Comparison of ENCODE assay signal across 8 cellular contexts in genomic region chr12:47361389-47362031, GRCh38.
A peak's percentile ranks its signal among the peaks of the same experiment; 100 is the strongest.
DNase-seq lines count a peak whose midpoint lies in the region; ATAC-seq, FAIRE-seq and TF ChIP-seq lines count a peak whose summit lies in the region.

No MANE protein-coding gene starts in this region.

- no peak for TF ChIP-seq EP300 in esophagus muscularis mucosa (IDR thresholded peaks at IDR 0.05)

- WGBS in esophagus muscularis mucosa = 72% methylated on average over 7 of the region's 7 CpGs

- intact Hi-C loops in A673 (cut with micrococcal nuclease; ENCODE audit: unreplicated experiment) = no loop called here
- intact Hi-C loops in esophagus muscularis mucosa (cut with DNase I) = no loop called here

- peak overlapping the region; percentile 69 for H3K4me3 Mint-ChIP-seq in activated CD4-positive, alpha-beta T cell treated with anti-CD3 and anti-CD28 coated beads, Interleukin-2, amount 10 ng/mL, durations not matched to agents 7 days and 5 days

- H3K27ac ChIP-seq in A673 (ENCODE audit: low read depth, low read length, poor library complexity, severe bottlenecking) (peak overlapping the region; percentile 81), esophagus muscularis mucosa (replicated peaks in 1 of 4) (peak overlapping the region in 3 of 4 donors; percentile 41 to 61 (median 45))

- no peak for FAIRE-seq in GM12891 (lab: Jason Lieb, UNC)

- peaks cover 30% of the 10 kb centered on the region for H3K36me3 Mint-ChIP-seq in activated CD4-positive, alpha-beta T cell treated with anti-CD3 and anti-CD28 coated beads, Interleukin-2, amount 10 ng/mL, durations not matched to agents 7 days and 5 days (ENCODE audit: low read depth)

- DNase-seq in A673 (ENCODE audit: low spot score) (peak; percentile 87), GM20000 (ENCODE audit: low spot score) (peak; percentile 30), esophagus muscularis mucosa (ENCODE audit: extremely low spot score) (no peak), GM12891 (ENCODE audit: insufficient read length, low spot score) (no peak), DMS53 (lab: John Stamatoyannopoulos, UW) (no peak)
- peak; percentile 48 for DNase-seq in activated CD4-positive, alpha-beta T cell treated with anti-CD3 and anti-CD28 coated beads, Interleukin-2, amount 10 ng/mL, durations not matched to agents 7 days and 5 days
- peak; percentile 44 to 52 for DNase-seq in stimulated activated CD4-positive, alpha-beta T cell treated with anti-CD3 and anti-CD28 coated beads, Interleukin-2, amount 100 ng/mL, for 48 hours

- ATAC-seq in HG03521 (IDR thresholded peaks at IDR 0.05; ENCODE audit: unreplicated experiment) = peak; percentile 58

- CTCF ChIA-PET in A673 (lab: Charles Lee) = no interaction called here
- CTCF ChIA-PET in activated CD4-positive, alpha-beta T cell treated with anti-CD3 and anti-CD28 coated beads, Interleukin-2, amount 10 ng/mL, durations not matched to agents 7 days and 5 days (lab: Charles Lee) = interaction anchor here (0.6 to 3.8 kb wide), 7 partner anchors 8 to 784 kb away, joined by 3 to 12 read pairs (median 3); no protein-coding TSS in a partner anchor

- peaks cover 16% of the 10 kb centered on the region for H3K9me3 Mint-ChIP-seq in activated CD4-positive, alpha-beta T cell treated with anti-CD3 and anti-CD28 coated beads, Interleukin-2, amount 10 ng/mL, durations not matched to agents 7 days and 5 days

- H3K27ac Mint-ChIP-seq in activated CD4-positive, alpha-beta T cell treated with anti-CD3 and anti-CD28 coated beads, Interleukin-2, amount 10 ng/mL, durations not matched to agents 7 days and 5 days = peak overlapping the region; percentile 98

- H3K36me3 ChIP-seq in A673 (ENCODE audit: insufficient read depth, low read length, poor library complexity, severe bottlenecking) (no peaks in the 10 kb centered on the region), esophagus muscularis mucosa (no peaks in the 10 kb centered on the region)

- TF ChIP-seq POLR2A in esophagus muscularis mucosa (IDR thresholded peaks at IDR 0.05; ENCODE audit: low read depth) (no peak), GM12891 (IDR thresholded peaks at IDR 0.05; ENCODE audit: low read depth, low read length) (no peak)

- TSS peak; percentile 91 for BruUV-seq in A673 (replicated peaks; lab: Mats Ljungman, UMichigan)

- TF ChIP-seq CTCF in A673 (conservative IDR thresholded peaks at IDR 0.05; ENCODE audit: low read depth, low read length) (0 out of 2 replicates have a peak, but pooled peaks have one; percentile 29), GM20000 (IDR thresholded peaks at IDR 0.05; ENCODE audit: extremely low read depth, missing control alignments) (no peak), esophagus muscularis mucosa (IDR thresholded peaks at IDR 0.05) (no peak)

- H3K4me1 ChIP-seq in A673 (ENCODE audit: insufficient read depth, low read length, poor library complexity, severe bottlenecking) = peaks cover 50% of the 10 kb centered on the region
- H3K4me1 ChIP-seq in esophagus muscularis mucosa = peaks cover 0 to 8% (median 2%) of the 10 kb centered on the region in 4 donors

- H3K9me3 ChIP-seq in A673 (ENCODE audit: low read depth, low read length, poor library complexity, severe bottlenecking) (no peaks in the 10 kb centered on the region), esophagus muscularis mucosa (no peaks in the 10 kb centered on the region)

- no peaks in the 10 kb centered on the region for H3K27me3 Mint-ChIP-seq in activated CD4-positive, alpha-beta T cell treated with anti-CD3 and anti-CD28 coated beads, Interleukin-2, amount 10 ng/mL, durations not matched to agents 7 days and 5 days

- H3K27me3 ChIP-seq in A673 (replicated peaks; ENCODE audit: insufficient read depth, low read depth, low read length, poor library complexity) = no peaks in the 10 kb centered on the region
- H3K27me3 ChIP-seq in esophagus muscularis mucosa = no peaks in the 10 kb centered on the region

- peaks cover 60% of the 10 kb centered on the region for H3K4me1 Mint-ChIP-seq in activated CD4-positive, alpha-beta T cell treated with anti-CD3 and anti-CD28 coated beads, Interleukin-2, amount 10 ng/mL, durations not matched to agents 7 days and 5 days

- POLR2A ChIA-PET in A673 (lab: Charles Lee; ENCODE audit: low non-redundant PET) = interaction anchor here (0.6 kb wide), 1 partner anchor 55 kb away, joined by 3 read pairs; no protein-coding TSS in a partner anchor
- POLR2A ChIA-PET in activated CD4-positive, alpha-beta T cell treated with anti-CD3 and anti-CD28 coated beads, Interleukin-2, amount 10 ng/mL, durations not matched to agents 7 days and 5 days (lab: Charles Lee) = interaction anchor here (0.6 to 1.0 kb wide), 2 partner anchors 28 to 143 kb away, joined by 3 to 4 read pairs; no protein-coding TSS in a partner anchor

- H3K4me3 ChIP-seq in A673 (ENCODE audit: low read depth, low read length, poor library complexity, severe bottlenecking) = peak overlapping the region; percentile 11
- no peak overlapping the region for H3K4me3 ChIP-seq in esophagus muscularis mucosa

TF ChIP-seq in GM12891, 5 proteins besides CTCF, POLR2A, EP300 and RAD21:
- TF ChIP-seq POU2F2 (IDR thresholded peaks at IDR 0.05; ENCODE audit: low read depth, low read length) = no peak
- TF ChIP-seq TAF1 (IDR thresholded peaks at IDR 0.05; ENCODE audit: low read depth, low read length) = no peak
- TF ChIP-seq POLR2AphosphoS5 (IDR thresholded peaks at IDR 0.05; ENCODE audit: low read depth, low read length) = no peak
- no peak for TF ChIP-seq PAX5 (IDR thresholded peaks at IDR 0.05; ENCODE audit: insufficient read depth, low read length, severe bottlenecking)
- TF ChIP-seq SPI1 (IDR thresholded peaks at IDR 0.05; ENCODE audit: low read depth, low read length) = no peak
TF ChIP-seq in GM12891: peak in this region for 0.

Comparison
In these comparisons a context has a peak if more than half of its experiments do, and no peak if none do; other contexts are left out.
1. DNase-seq: peak in A673 (single experiment), GM20000 (single experiment), activated CD4-positive, alpha-beta T cell treated with anti-CD3 and anti-CD28 coated beads, Interleukin-2, amount 10 ng/mL, durations not matched to agents 7 days and 5 days (single experiment) and stimulated activated CD4-positive, alpha-beta T cell treated with anti-CD3 and anti-CD28 coated beads, Interleukin-2, amount 100 ng/mL, for 48 hours (2 of 2); none in esophagus muscularis mucosa (single experiment), GM12891 (single experiment) and DMS53 (single experiment).